Comparison of ENCODE assay signal across 18 cellular contexts in genomic region chr2:3635171-3636008, GRCh38. TPM values are rescaled to one million over a fixed set of nuclear protein-coding genes. Genes with fewer than 3 reads are reported as not detected.
DNase-seq lines count a peak whose midpoint lies in the region; ATAC-seq, FAIRE-seq and TF ChIP-seq lines count a peak whose summit lies in the region.
"Had no signal": no experiment of that assay in that cellular context is flagged by ENCODE, and none has a peak within 500 bp of the region (broad histone marks: within the 10 kb centered on the region; RNA-seq: fewer than 3 reads in every experiment).

No MANE protein-coding gene starts in this region.

- TF ChIP-seq EP300 in upper lobe of left lung (IDR thresholded peaks at IDR 0.05): no peak

- 79 to 83% methylated on average over 26 to 29 of the region's 29 CpGs for WGBS in upper lobe of left lung, 2 donors

- ATAC-seq in left colon (peak; percentile 76), upper lobe of left lung (ENCODE audit: low FRiP score in 2 of 2) (no peak)
- ATAC-seq: effector memory CD8-positive, alpha-beta T cell had no signal

- DNase-seq in activated effector memory CD4-positive, alpha-beta T cell treated with anti-CD3 and anti-CD28 coated beads, Interleukin-2, amount 50 U/mL, for 16 hours: peak; percentile 42
- no peak for DNase-seq in activated effector memory CD4-positive, alpha-beta T cell treated with Interleukin-2 at 50 U/mL for 16 hours
- no peak for DNase-seq in RWPE1 (ENCODE audit: low spot score)
- no peak for DNase-seq in left colon
- DNase-seq in tibial artery: peak; percentile 7 to 48
- DNase-seq in nephron progenitor cell: no peak
- DNase-seq in upper lobe of left lung: no peak
- no peak for DNase-seq in frontal cortex (ENCODE audit: low spot score in 2 of 2)
- DNase-seq: activated naive CD4-positive, alpha-beta T cell treated with Interleukin-2 at 50 U/mL for 16 hours; Calu3; effector memory CD8-positive, alpha-beta T cell; NCI-H1048; NCI-H446; stimulated activated CD4-positive, alpha-beta T cell treated with anti-CD3 and anti-CD28 coated beads, Interleukin-2, amount 100 ng/mL, for 24 hours had no signal

- H3K27me3 Mint-ChIP-seq in nephron progenitor cell (ENCODE audit: low read depth, poor library complexity): peaks cover 21% of the 10 kb centered on the region

- FAIRE-seq in frontal cortex (lab: Jason Lieb, UNC): no peak

- H3K4me1 ChIP-seq in tibial artery: no peaks in the 10 kb centered on the region
- H3K4me1 ChIP-seq in upper lobe of left lung: peaks cover 0 to 13% (median 4%) of the 10 kb centered on the region in 4 donors
- H3K4me1 ChIP-seq: breast epithelium, prostate gland had no signal

- H3K27ac Mint-ChIP-seq in nephron progenitor cell: no peak overlapping the region

- H3K36me3 Mint-ChIP-seq in nephron progenitor cell (ENCODE audit: low read depth): no peaks in the 10 kb centered on the region

- H3K4me3 ChIP-seq in tibial artery (no peak overlapping the region), upper lobe of left lung (no peak overlapping the region)
- H3K4me3 ChIP-seq: prostate gland had no signal

- POLR2A ChIA-PET in RWPE1 (lab: Yijun Ruan, JAX; ENCODE audit: low non-redundant PET): no interaction called here

- H3K9me3 ChIP-seq in tibial artery (no peaks in the 10 kb centered on the region), upper lobe of left lung (no peaks in the 10 kb centered on the region)
- H3K9me3 ChIP-seq: breast epithelium, prostate gland had no signal

- H3K27ac ChIP-seq in RWPE1 (peak overlapping the region; percentile 94), tibial artery (no peak overlapping the region), upper lobe of left lung (no peak overlapping the region)
- H3K27ac ChIP-seq: breast epithelium, prostate gland had no signal

- TF ChIP-seq POLR2A in upper lobe of left lung (IDR thresholded peaks at IDR 0.05): no peak

- TF ChIP-seq CTCF in RWPE1 (conservative IDR thresholded peaks at IDR 0.05; ENCODE audit: low read depth) (no peak), tibial artery (IDR thresholded peaks at IDR 0.05) (no peak), nephron progenitor cell (IDR thresholded peaks at IDR 0.05) (no peak), upper lobe of left lung (IDR thresholded peaks at IDR 0.05) (no peak)

- H3K9me3 Mint-ChIP-seq in nephron progenitor cell: no peaks in the 10 kb centered on the region
- H3K9me3 Mint-ChIP-seq: effector memory CD8-positive, alpha-beta T cell had no signal

- H3K36me3 ChIP-seq in tibial artery (no peaks in the 10 kb centered on the region), upper lobe of left lung (no peaks in the 10 kb centered on the region)
- H3K36me3 ChIP-seq: breast epithelium, prostate gland had no signal

- H3K27me3 ChIP-seq in tibial artery (peaks cover 0 to 7% of the 10 kb centered on the region in 2 donors), upper lobe of left lung (no peaks in the 10 kb centered on the region)
- H3K27me3 ChIP-seq: breast epithelium had no signal

- H3K4me3 Mint-ChIP-seq in nephron progenitor cell: no peak overlapping the region
- H3K4me3 Mint-ChIP-seq: effector memory CD8-positive, alpha-beta T cell had no signal

- intact Hi-C loops in left colon (cut with DNase I, micrococcal nuclease): no loop called here
- intact Hi-C loops in tibial artery (cut with DNase I; ENCODE audit: low total_unique reads): no loop called here

- H3K4me1 Mint-ChIP-seq in nephron progenitor cell: peaks cover 4% of the 10 kb centered on the region

- CTCF ChIA-PET in RWPE1 (lab: Yijun Ruan, JAX): no interaction called here

RNA-seq across cellular contexts. Expression of gene ALLC, which starts 22.6 kb away (rescaled TPM):
- total RNA-seq in left colon: not detected
- total RNA-seq in upper lobe of left lung: not detected
- under 0.01 TPM for total RNA-seq in frontal cortex
- total RNA-seq: Calu3, SK-MEL-5, ureter had no signal

RNA-seq across cellular contexts. Expression of gene COLEC11, which starts 40.5 kb away (rescaled TPM):
- total RNA-seq in left colon (1 to 10 TPM in 1 of 2 donors, under 1 TPM in 1; 0.85 to 1.2 TPM), upper lobe of left lung (1 to 10 TPM in 3 of 6 donors, under 1 TPM in 2, not detected in 1; 0.79 to 2.3 (median 1.3) TPM), frontal cortex (0.41 TPM)
- total RNA-seq: Calu3, SK-MEL-5 had no signal

Comparison
In these comparisons a context has a peak if more than half of its experiments do, and no peak if none do; other contexts are left out.
1. DNase-seq: peak in activated effector memory CD4-positive, alpha-beta T cell treated with anti-CD3 and anti-CD28 coated beads, Interleukin-2, amount 50 U/mL, for 16 hours (single experiment) and tibial artery (2 of 2); none in activated effector memory CD4-positive, alpha-beta T cell treated with Interleukin-2 at 50 U/mL for 16 hours (single experiment), RWPE1 (single experiment), left colon (0 of 2), nephron progenitor cell (single experiment), upper lobe of left lung (0 of 2) and frontal cortex (0 of 2).